In genomic region chr12:103840399-103840880, GRCh38 we compare ENCODE assay signal across 9 cellular contexts. TPM values are rescaled to one million over a fixed set of nuclear protein-coding genes. Genes with fewer than 3 reads are reported as not detected.
DNase-seq lines count a peak whose midpoint lies in the region; ATAC-seq, FAIRE-seq and TF ChIP-seq lines count a peak whose summit lies in the region.
"Had no signal": no experiment of that assay in that cellular context is flagged by ENCODE, and none has a peak within 500 bp of the region (broad histone marks: within the 10 kb centered on the region; RNA-seq: fewer than 3 reads in every experiment).

No MANE protein-coding gene starts in this region.

- DNase-seq in NCI-H526 (lab: John Stamatoyannopoulos, UW) (peak; percentile 15 to 49), NCI-H526 treated with DMSO at 0.1 percent for 48 hours (lab: John Stamatoyannopoulos, UW) (no peak), K562 (ENCODE audit: extremely low read depth in 1 of 4, low spot score in 3 of 4) (peak in 3 of 4 experiments; percentile 40 to 58 (median 51)), HepG2 (ENCODE audit: low spot score) (no peak), NCI-H2107 treated with DMSO at 0.1 percent for 48 hours (lab: John Stamatoyannopoulos, UW; ENCODE audit: unreplicated experiment) (no peak)
- peak; percentile 8 to 22 for DNase-seq in stimulated activated CD8-positive, alpha-beta memory T cell treated with anti-CD3 and anti-CD28 coated beads, Interleukin-2, amount 100 ng/mL, for 48 hours (ENCODE audit: low read depth in 2 of 2)
- DNase-seq: DND-41 had no signal

- H3K9me3 ChIP-seq in OCI-LY3 (ENCODE audit: insufficient read depth, low read length), result no peaks in the 10 kb centered on the region
- no peaks in the 10 kb centered on the region for H3K9me3 ChIP-seq in K562 (replicated peaks; ENCODE audit: control insufficient read depth, insufficient read depth, low read depth, low read length)
- no peaks in the 10 kb centered on the region for H3K9me3 ChIP-seq in HepG2 (ENCODE audit: low read length)

- peaks cover 5% of the 10 kb centered on the region; the same call in 1 of the 2 replicates for H4K20me1 ChIP-seq in OCI-LY3 (ENCODE audit: insufficient read depth, low read length)
- H4K20me1 ChIP-seq in K562 (replicated peaks; ENCODE audit: control insufficient read depth, insufficient read depth, low read length), result peaks cover 5% of the 10 kb centered on the region; the same call in 1 of the 2 replicates
- H4K20me1 ChIP-seq in HepG2 (ENCODE audit: insufficient read depth, low read length), result peaks cover 14% of the 10 kb centered on the region

- H3K9ac ChIP-seq in OCI-LY3 (ENCODE audit: low read length) (peak overlapping the region; percentile 66), K562 (ENCODE audit: insufficient read depth in 1 of 2, low read depth in 2 of 2, low read length in 2 of 2) (peak overlapping the region; percentile 74 to 95), HepG2 (ENCODE audit: insufficient read depth, low read depth, low read length) (peak overlapping the region; percentile 72)

- no peaks in the 10 kb centered on the region for H3K36me3 ChIP-seq in OCI-LY3 (replicated peaks; ENCODE audit: low read depth, low read length)
- H3K36me3 ChIP-seq in K562 (ENCODE audit: control insufficient read depth, insufficient read depth, low read length), result no peaks in the 10 kb centered on the region
- no peaks in the 10 kb centered on the region for H3K36me3 ChIP-seq in HepG2 (replicated peaks in 1 of 2; ENCODE audit: control insufficient read depth in 1 of 2, insufficient read depth in 2 of 2, low read length in 2 of 2)

- in situ Hi-C loops in K562 (cut with MboI) (no loop called here), HepG2 (cut with HindIII; ENCODE audit: extremely low pct_ligation_motif_present, low pct_unique_long_range_greater_than_20kb) (no loop called here)

- H3K27ac ChIP-seq in OCI-LY3 (ENCODE audit: low read length) (no peak overlapping the region), K562 (ENCODE audit: extremely low read depth, low read depth, low read length) (peak overlapping the region; percentile 69; the same call in 2 of the 3 replicates), HepG2 (ENCODE audit: extremely low read length, insufficient read depth, low read length) (peak overlapping the region; percentile 59)

- BruUV-seq in K562 (replicated peaks; lab: Mats Ljungman, UMichigan) (no TSS peak), HepG2 (replicated peaks; lab: Mats Ljungman, UMichigan) (no TSS peak)

- TF ChIP-seq CTCF in OCI-LY3 (IDR thresholded peaks at IDR 0.05; ENCODE audit: low read depth, low read length), result no peak
- TF ChIP-seq CTCF in K562 (IDR thresholded peaks at IDR 0.05 in 2 of 3, conservative IDR thresholded peaks at IDR 0.05 in 1 of 3; ENCODE audit: insufficient read depth in 2 of 3, low read depth in 1 of 3, low read length in 3 of 3), result no peak
- TF ChIP-seq CTCF in HepG2 (CRISPR knock-in tag; IDR thresholded peaks at IDR 0.05), result no peak

- no peaks in the 10 kb centered on the region for H3K9me1 ChIP-seq in K562 (ENCODE audit: control insufficient read depth, insufficient read depth, low read length)

- no peak for FAIRE-seq in K562 (lab: Jason Lieb, UNC)
- no peak for FAIRE-seq in HepG2 (lab: Jason Lieb, UNC)

- CTCF ChIA-PET in K562 (lab: Yijun Ruan, JAX; ENCODE audit: low intra/inter-chr PET ratio) (no interaction called here), HepG2 (lab: Yijun Ruan, JAX; ENCODE audit: low intra/inter-chr PET ratio, low total read pairs) (no interaction called here)

- intact Hi-C loops in K562 (cut with micrococcal nuclease) (loop anchor here (2.0 kb wide), 1 partner anchor 32 kb away; no protein-coding TSS in a partner anchor), HepG2 (cut with micrococcal nuclease; ENCODE audit: unreplicated experiment) (loop anchor here (2.0 kb wide), 1 partner anchor 14 kb away; no protein-coding TSS in a partner anchor)

- peaks cover 7% of the 10 kb centered on the region for H3K4me1 ChIP-seq in OCI-LY3 (ENCODE audit: low read length)
- H3K4me1 ChIP-seq in K562 (replicated peaks in 1 of 2; ENCODE audit: control insufficient read depth in 2 of 2, insufficient read depth in 2 of 2, low read length in 2 of 2), result peaks cover 10 to 25% of the 10 kb centered on the region in 2 experiments; a peak in 4 of 5 replicates
- H3K4me1 ChIP-seq in HepG2 (ENCODE audit: insufficient read depth, low read length), result peaks cover 55% of the 10 kb centered on the region

- TF ChIP-seq RAD21 in K562 (CRISPR knock-in tag; conservative IDR thresholded peaks at IDR 0.05 in 1 of 2, IDR thresholded peaks at IDR 0.05 in 1 of 2), result no peak
- TF ChIP-seq RAD21 in HepG2 (CRISPR knock-in tag; IDR thresholded peaks at IDR 0.05), result no peak

- H3K4me2 ChIP-seq in OCI-LY3 (ENCODE audit: low read length) (peak overlapping the region; percentile 67), K562 (ENCODE audit: insufficient read depth, low read length) (peak overlapping the region; percentile 76), HepG2 (ENCODE audit: low read depth, low read length) (peak overlapping the region; percentile 82)

- H3K4me3 ChIP-seq in OCI-LY3 (ENCODE audit: low read length) (peak overlapping the region; percentile 81), K562 (peak overlapping the region; percentile 81), HepG2 (replicated peaks in 1 of 3; ENCODE audit: insufficient read depth in 1 of 3, low read depth in 2 of 3, low read length in 3 of 3) (peak overlapping the region; percentile 74 to 82 (median 75))

- H2AFZ ChIP-seq in OCI-LY3 (ENCODE audit: low read depth, low read length) (peak overlapping the region; percentile 67), K562 (ENCODE audit: low read depth, low read length) (peak overlapping the region; percentile 81), HepG2 (ENCODE audit: low read length) (no peak overlapping the region)

- TF ChIP-seq EP300 in K562 (IDR thresholded peaks at IDR 0.05; ENCODE audit: low read length) (no peak), HepG2 (IDR thresholded peaks at IDR 0.05; ENCODE audit: low read depth in 2 of 2, low read length in 2 of 2) (no peak), HepG2 (CRISPR knock-in tag; IDR thresholded peaks at IDR 0.05; ENCODE audit: borderline replicate concordance) (no peak)

- no peaks in the 10 kb centered on the region for H3K27me3 ChIP-seq in OCI-LY3 (ENCODE audit: low read depth, low read length)
- H3K27me3 ChIP-seq in K562 (ENCODE audit: control insufficient read depth in 2 of 2, insufficient read depth in 2 of 2, low read length in 2 of 2), result no peaks in the 10 kb centered on the region
- no peaks in the 10 kb centered on the region; a peak in 1 of 5 replicates for H3K27me3 ChIP-seq in HepG2 (ENCODE audit: control insufficient read depth in 1 of 2, insufficient read depth in 2 of 2, low read length in 2 of 2)

- WGBS in K562 (ENCODE audit: insufficient coverage, low coverage, missing lambda C conversion rate), result 2% methylated on average over 27 of the region's 29 CpGs
- 3% methylated on average over 17 of the region's 29 CpGs for WGBS in HepG2 (ENCODE audit: low lambda C conversion rate)

- H3K79me2 ChIP-seq in OCI-LY3 (ENCODE audit: low read length) (peaks cover 32% of the 10 kb centered on the region), K562 (ENCODE audit: control insufficient read depth, insufficient read depth, low read length) (peaks cover 43% of the 10 kb centered on the region), HepG2 (ENCODE audit: insufficient read depth, low read length) (peaks cover 42% of the 10 kb centered on the region)

- TF ChIP-seq POLR2A in K562 (conservative IDR thresholded peaks at IDR 0.05), result no peak
- TF ChIP-seq POLR2A in HepG2 (IDR thresholded peaks at IDR 0.05; ENCODE audit: insufficient read depth in 1 of 2, low read depth in 2 of 2, low read length in 2 of 2), result no peak

- POLR2A ChIA-PET in K562 (lab: Yijun Ruan, JAX), result interaction anchor here (0.7 to 1.3 kb wide), 4 partner anchors 8 to 247 kb away, joined by 3 to 4 read pairs (median 4); no protein-coding TSS in a partner anchor
- POLR2A ChIA-PET in HepG2 (lab: Yijun Ruan, JAX), result interaction anchor here (1.0 to 3.0 kb wide), 6 partner anchors 14 to 125 kb away, joined by 3 to 15 read pairs (median 6); partner anchors contain the start of genes HSP90B1 and TDG

- ATAC-seq in HG02610 (IDR thresholded peaks at IDR 0.05; ENCODE audit: unreplicated experiment) (peak; percentile 43), K562 (0 out of 3 replicates have a peak, but pooled peaks have one; percentile 1), HepG2 (no peak)

RNA-seq across cellular contexts. Expression of gene NT5DC3, which starts 0.6 kb away (rescaled TPM):
- total RNA-seq in K562 (2011; cell fraction: chromatin; rRNA removed; ENCODE audit: low replicate concordance), result 39.6 and 65.6 TPM in 2 replicates
- 22.3 and 29.6 TPM in 2 replicates for total RNA-seq in K562 (2011; cell fraction: nucleolus; rRNA removed)
- 35.5 and 41.1 TPM in 2 replicates for total RNA-seq in K562 (2011; cell fraction: nucleoplasm; rRNA removed)
- total RNA-seq in K562 (2014; rRNA removed) (20.4 and 24.5 TPM in 2 replicates), K562 (2014; rRNA removed; fragmentation: Illumina TruSeq; extraction: Trizol) (29.8 and 33.2 TPM in 2 replicates), K562 (2015; rRNA removed; fragmentation: Illumina TruSeq; extraction: Trizol) (23.5 and 25.7 TPM in 2 replicates), K562 (2021) (26.2 and 30.7 TPM in 2 replicates), HepG2 (2016; rRNA removed; fragmentation: Illumina TruSeq; extraction: Trizol) (6.6 and 7.4 TPM in 2 replicates)
- polyA plus RNA-seq in K562 (2011; rRNA removed) (6.3 and 11.0 TPM in 2 replicates), K562 (2014; fragmentation: Illumina TruSeq; extraction: Trizol) (14.9 and 16.2 TPM in 2 replicates), K562 (2014; fragmentation: Nextera tagmentation; extraction: Ambion mirVana) (10 to 100 TPM; 14.2 to 33.5 TPM), K562 (2014; rRNA removed) (18.8 and 19.8 TPM in 2 replicates), HepG2 (2011; rRNA removed) (2.8 and 3.2 TPM in 2 replicates)
- polyA plus RNA-seq in K562 (2011; cell fraction: cytosol; rRNA removed), result 3.8 and 11.5 TPM in 2 replicates
- 12.9 and 20.4 TPM in 2 replicates for polyA plus RNA-seq in K562 (2011; cell fraction: nucleus; rRNA removed)
- 6.8 and 9.8 TPM in 2 replicates for polyA plus RNA-seq in K562 (2012)
- 12.7 and 24.4 TPM in 2 replicates for polyA minus RNA-seq in K562 (2011; rRNA and poly(A)+ RNA removed)
- polyA minus RNA-seq in K562 (2011; cell fraction: cytosol; rRNA and poly(A)+ RNA removed), result 6.4 and 13.5 TPM in 2 replicates
- polyA minus RNA-seq in K562 (2011; cell fraction: nucleus; rRNA and poly(A)+ RNA removed), result 6.9 and 22.4 TPM in 2 replicates
- total RNA-seq in HepG2 (2016; cell fraction: cytosol; rRNA removed; fragmentation: Illumina TruSeq; extraction: Trizol; ENCODE audit: low read depth), result 1.7 and 2.3 TPM in 2 replicates
- total RNA-seq in HepG2 (2016; cell fraction: insoluble cytoplasmic fraction; rRNA removed; fragmentation: Illumina TruSeq; extraction: Trizol), result 6.1 and 6.6 TPM in 2 replicates
- 2.8 and 2.9 TPM in 2 replicates for total RNA-seq in HepG2 (2016; cell fraction: membrane; rRNA removed; fragmentation: Illumina TruSeq; extraction: Trizol)
- total RNA-seq in HepG2 (2016; cell fraction: nucleus; rRNA removed; fragmentation: Illumina TruSeq; extraction: Trizol), result 8.2 and 14.2 TPM in 2 replicates
- polyA plus RNA-seq in HepG2 (2011; cell fraction: cytosol; rRNA removed), result 1.8 and 2.3 TPM in 2 replicates
- 4.3 and 4.9 TPM in 2 replicates for polyA plus RNA-seq in HepG2 (2011; cell fraction: nucleus; rRNA removed)
- 2.9 and 4.9 TPM in 2 replicates for polyA plus RNA-seq in HepG2 (2012)
- 0.17 and 0.21 TPM in 2 replicates for polyA plus RNA-seq in HepG2 (2016; cell fraction: cytosol; fragmentation: Illumina TruSeq; extraction: Trizol; ENCODE audit: low read depth)
- 3.7 and 4.3 TPM in 2 replicates for polyA plus RNA-seq in HepG2 (2016; cell fraction: insoluble cytoplasmic fraction; fragmentation: Illumina TruSeq; extraction: Trizol; ENCODE audit: low read depth)
- polyA plus RNA-seq in HepG2 (2016; cell fraction: membrane; fragmentation: Illumina TruSeq; extraction: Trizol; ENCODE audit: low read depth), result 0.42 and 0.64 TPM in 2 replicates
- 14.0 and 14.9 TPM in 2 replicates for polyA plus RNA-seq in HepG2 (2016; cell fraction: nucleus; fragmentation: Illumina TruSeq; extraction: Trizol; ENCODE audit: insufficient read depth, low read depth)
- polyA minus RNA-seq in HepG2 (2011; rRNA and poly(A)+ RNA removed; ENCODE audit: low replicate concordance), result 3.9 and 6.2 TPM in 2 replicates
- 4.0 and 4.6 TPM in 2 replicates for polyA minus RNA-seq in HepG2 (2011; cell fraction: cytosol; rRNA and poly(A)+ RNA removed)
- 7.8 and 12.2 TPM in 2 replicates for polyA minus RNA-seq in HepG2 (2011; cell fraction: nucleus; rRNA and poly(A)+ RNA removed)

Comparison
In these comparisons a context has a peak if more than half of its experiments do, and no peak if none do; other contexts are left out.
1. DNase-seq: peak in NCI-H526 (2 of 2), K562 (3 of 4) and stimulated activated CD8-positive, alpha-beta memory T cell treated with anti-CD3 and anti-CD28 coated beads, Interleukin-2, amount 100 ng/mL, for 48 hours (2 of 2); none in NCI-H526 treated with DMSO at 0.1 percent for 48 hours (single experiment), HepG2 (single experiment) and NCI-H2107 treated with DMSO at 0.1 percent for 48 hours (single experiment).
2. Peak in every context shown above with its lines, with median percentiles within 50 percentile points of each other: H3K4me2 ChIP-seq, H3K4me3 ChIP-seq and H3K9ac ChIP-seq.